27 cellular contexts compared by ENCODE assay signal in the genomic region with DNA sequence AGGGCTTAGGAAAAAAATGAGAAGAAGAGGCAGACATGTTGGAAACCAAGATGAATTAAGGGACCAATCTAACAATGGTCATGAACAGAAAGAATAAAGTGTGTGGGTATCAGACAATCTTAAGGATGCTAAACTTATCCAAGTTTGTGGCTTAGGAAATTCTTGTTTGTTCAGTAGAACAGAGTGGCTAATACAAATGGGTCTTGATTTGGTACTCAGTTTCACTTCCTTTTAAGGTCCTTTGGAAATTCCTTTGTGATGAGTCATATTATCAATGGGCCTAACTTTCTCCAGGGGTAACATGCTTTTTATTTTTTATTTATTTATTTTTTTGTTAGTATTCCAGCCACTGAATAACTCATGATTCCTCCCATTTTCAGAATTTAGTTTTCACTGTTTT.
DNase-seq lines count a peak whose midpoint lies in the region; ATAC-seq, FAIRE-seq and TF ChIP-seq lines count a peak whose summit lies in the region.
"Had no signal": no experiment of that assay in that cellular context is flagged by ENCODE, and none has a peak within 500 bp of the region (broad histone marks: within the 10 kb centered on the region; RNA-seq: fewer than 3 reads in every experiment).

No MANE protein-coding gene starts in this region.

- ATAC-seq in foreskin keratinocyte (peak; percentile 32), GM21717 (IDR thresholded peaks at IDR 0.05; ENCODE audit: unreplicated experiment) (no peak)
- ATAC-seq: naive thymus-derived CD8-positive, alpha-beta T cell; pancreas; sciatic nerve; upper lobe of right lung had no signal

- no peaks in the 10 kb centered on the region for H3K9me3 ChIP-seq in adipocyte (ENCODE audit: control insufficient read depth, low read length)
- H3K9me3 ChIP-seq: BLaER1, MG63, pancreas, upper lobe of right lung had no signal

- H3K36me3 ChIP-seq in adipocyte (ENCODE audit: control insufficient read depth, insufficient read depth, low read length, severe bottlenecking) = no peaks in the 10 kb centered on the region
- H3K36me3 ChIP-seq: BLaER1, MG63, pancreas, upper lobe of right lung had no signal

- H3K27ac ChIP-seq in foreskin keratinocyte = no peak overlapping the region
- H3K27ac ChIP-seq: BLaER1, HL-60, pancreas, upper lobe of right lung had no signal

- H3K4me1 ChIP-seq in adipocyte (ENCODE audit: control insufficient read depth, insufficient read depth, low read length) = no peaks in the 10 kb centered on the region
- peaks cover 7% of the 10 kb centered on the region for H3K4me1 ChIP-seq in foreskin keratinocyte
- H3K4me1 ChIP-seq: BLaER1, pancreas, upper lobe of right lung had no signal

- H3K27me3 ChIP-seq in adipocyte (replicated peaks; ENCODE audit: control insufficient read depth, insufficient read depth, low read length) (no peaks in the 10 kb centered on the region), foreskin keratinocyte (no peaks in the 10 kb centered on the region)
- H3K27me3 ChIP-seq: BLaER1, MG63, pancreas, upper lobe of right lung had no signal

- DNase-seq in SIG-M5 treated with dmso at 0.1 percent for 504 hours (lab: John Stamatoyannopoulos, UW; ENCODE audit: unreplicated experiment) (peak; percentile 49), SIG-M5 (lab: John Stamatoyannopoulos, UW) (no peak), adipocyte (ENCODE audit: low read depth) (peak; percentile 1), foreskin keratinocyte (peak; percentile 11 to 12), urothelium cell line (ENCODE audit: low spot score) (peak; percentile 15), DMS 273 (lab: John Stamatoyannopoulos, UW; ENCODE audit: unreplicated experiment) (no peak), hepatic stellate cell (ENCODE audit: low spot score) (no peak)
- DNase-seq: activated CD8-positive, alpha-beta memory T cell treated with anti-CD3 and anti-CD28 coated beads for 24 hours; activated T-cell treated with anti-CD3 and anti-CD28 coated beads, Interleukin-2, amount 50 U/mL, for 24 hours; amniotic stem cell; central memory CD4-positive, alpha-beta T cell; MG63; naive thymus-derived CD8-positive, alpha-beta T cell; NCI-H1694 treated with DMSO at 0.1 percent for 48 hours; pancreas; SHP77; stimulated activated CD4-positive, alpha-beta T cell treated with anti-CD3 and anti-CD28 coated beads, Interleukin-15, amount 100 ng/mL, for 24 hours; stimulated activated CD8-positive, alpha-beta memory T cell treated with anti-CD3 and anti-CD28 coated beads, Interleukin-4, amount 100 ng/mL, for 48 hours; upper lobe of right lung had no signal

- FAIRE-seq in urothelium cell line (lab: Jason Lieb, UNC) = no peak
- FAIRE-seq: A204.1, frontal cortex, H1, pancreas, TTC549 had no signal

- no peak overlapping the region for H3K9ac ChIP-seq in adipocyte (ENCODE audit: low read length)
- H3K9ac ChIP-seq: BLaER1 had no signal

- no peak for TF ChIP-seq CTCF in foreskin keratinocyte (conservative IDR thresholded peaks at IDR 0.05)

- H3K4me3 ChIP-seq in adipocyte (ENCODE audit: low read length) = no peak overlapping the region
- H3K4me3 ChIP-seq: BLaER1, MG63, pancreas, upper lobe of right lung had no signal

Comparison
In these comparisons a context has a peak if more than half of its experiments do, and no peak if none do; other contexts are left out.
1. DNase-seq: peak in SIG-M5 treated with dmso at 0.1 percent for 504 hours (single experiment), adipocyte (single experiment), foreskin keratinocyte (2 of 2) and urothelium cell line (single experiment); none in SIG-M5 (single experiment), DMS 273 (single experiment) and hepatic stellate cell (single experiment).